Comparison of ENCODE assay signal across 1 cellular context in the genomic region with DNA sequence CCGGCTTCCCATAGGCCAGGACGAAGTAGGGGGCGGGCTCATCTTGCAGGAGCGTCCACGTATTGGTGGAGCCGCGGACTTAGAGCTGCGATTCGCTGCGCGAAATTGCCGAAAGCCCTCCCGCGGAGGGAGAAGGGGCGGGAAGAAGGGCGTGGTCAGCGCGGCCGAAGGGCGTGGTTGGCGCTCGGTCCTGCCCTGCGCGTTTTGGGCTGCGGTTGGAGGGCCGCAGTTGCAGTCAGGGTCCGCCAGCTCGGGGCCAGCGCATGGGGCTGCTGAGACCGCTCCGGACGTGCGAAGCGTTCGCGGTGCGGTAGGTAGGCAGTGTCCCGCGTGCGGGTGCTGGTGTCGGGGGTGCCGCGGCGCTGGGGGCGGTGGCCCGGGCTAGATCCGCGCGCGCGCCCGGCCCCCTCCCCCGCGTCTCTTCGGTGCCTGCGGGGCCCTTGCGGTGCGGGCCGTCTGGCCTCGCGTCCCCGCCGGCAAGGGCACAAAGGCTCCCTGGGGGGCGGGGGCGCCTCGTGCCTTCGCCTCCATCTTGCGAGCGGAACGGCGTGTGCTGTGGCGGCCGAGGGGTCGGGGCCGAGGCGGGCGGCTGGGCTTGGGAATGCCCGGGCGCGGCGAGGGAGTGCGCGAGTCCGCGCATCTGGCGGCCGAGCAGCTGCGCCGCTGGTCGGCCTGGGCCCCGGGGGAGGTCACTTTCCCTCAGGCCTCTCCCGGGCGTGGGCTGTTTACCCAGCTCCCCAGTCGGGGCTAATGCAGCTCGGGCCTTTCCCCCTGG.
TF ChIP-seq lines count a peak whose summit lies in the region.

A gene with protein sequence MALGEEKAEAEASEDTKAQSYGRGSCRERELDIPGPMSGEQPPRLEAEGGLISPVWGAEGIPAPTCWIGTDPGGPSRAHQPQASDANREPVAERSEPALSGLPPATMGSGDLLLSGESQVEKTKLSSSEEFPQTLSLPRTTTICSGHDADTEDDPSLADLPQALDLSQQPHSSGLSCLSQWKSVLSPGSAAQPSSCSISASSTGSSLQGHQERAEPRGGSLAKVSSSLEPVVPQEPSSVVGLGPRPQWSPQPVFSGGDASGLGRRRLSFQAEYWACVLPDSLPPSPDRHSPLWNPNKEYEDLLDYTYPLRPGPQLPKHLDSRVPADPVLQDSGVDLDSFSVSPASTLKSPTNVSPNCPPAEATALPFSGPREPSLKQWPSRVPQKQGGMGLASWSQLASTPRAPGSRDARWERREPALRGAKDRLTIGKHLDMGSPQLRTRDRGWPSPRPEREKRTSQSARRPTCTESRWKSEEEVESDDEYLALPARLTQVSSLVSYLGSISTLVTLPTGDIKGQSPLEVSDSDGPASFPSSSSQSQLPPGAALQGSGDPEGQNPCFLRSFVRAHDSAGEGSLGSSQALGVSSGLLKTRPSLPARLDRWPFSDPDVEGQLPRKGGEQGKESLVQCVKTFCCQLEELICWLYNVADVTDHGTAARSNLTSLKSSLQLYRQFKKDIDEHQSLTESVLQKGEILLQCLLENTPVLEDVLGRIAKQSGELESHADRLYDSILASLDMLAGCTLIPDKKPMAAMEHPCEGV (plus strand): TSS at position 202 of the 775 bp plus-strand sequence. CDS start 13,029 bp downstream, outside the sequence.

TF ChIP-seq in WTC11, 78 proteins besides CTCF, POLR2A, EP300 and RAD21 (continued from another document and continues in another):
- TF ChIP-seq, protein P1, sequence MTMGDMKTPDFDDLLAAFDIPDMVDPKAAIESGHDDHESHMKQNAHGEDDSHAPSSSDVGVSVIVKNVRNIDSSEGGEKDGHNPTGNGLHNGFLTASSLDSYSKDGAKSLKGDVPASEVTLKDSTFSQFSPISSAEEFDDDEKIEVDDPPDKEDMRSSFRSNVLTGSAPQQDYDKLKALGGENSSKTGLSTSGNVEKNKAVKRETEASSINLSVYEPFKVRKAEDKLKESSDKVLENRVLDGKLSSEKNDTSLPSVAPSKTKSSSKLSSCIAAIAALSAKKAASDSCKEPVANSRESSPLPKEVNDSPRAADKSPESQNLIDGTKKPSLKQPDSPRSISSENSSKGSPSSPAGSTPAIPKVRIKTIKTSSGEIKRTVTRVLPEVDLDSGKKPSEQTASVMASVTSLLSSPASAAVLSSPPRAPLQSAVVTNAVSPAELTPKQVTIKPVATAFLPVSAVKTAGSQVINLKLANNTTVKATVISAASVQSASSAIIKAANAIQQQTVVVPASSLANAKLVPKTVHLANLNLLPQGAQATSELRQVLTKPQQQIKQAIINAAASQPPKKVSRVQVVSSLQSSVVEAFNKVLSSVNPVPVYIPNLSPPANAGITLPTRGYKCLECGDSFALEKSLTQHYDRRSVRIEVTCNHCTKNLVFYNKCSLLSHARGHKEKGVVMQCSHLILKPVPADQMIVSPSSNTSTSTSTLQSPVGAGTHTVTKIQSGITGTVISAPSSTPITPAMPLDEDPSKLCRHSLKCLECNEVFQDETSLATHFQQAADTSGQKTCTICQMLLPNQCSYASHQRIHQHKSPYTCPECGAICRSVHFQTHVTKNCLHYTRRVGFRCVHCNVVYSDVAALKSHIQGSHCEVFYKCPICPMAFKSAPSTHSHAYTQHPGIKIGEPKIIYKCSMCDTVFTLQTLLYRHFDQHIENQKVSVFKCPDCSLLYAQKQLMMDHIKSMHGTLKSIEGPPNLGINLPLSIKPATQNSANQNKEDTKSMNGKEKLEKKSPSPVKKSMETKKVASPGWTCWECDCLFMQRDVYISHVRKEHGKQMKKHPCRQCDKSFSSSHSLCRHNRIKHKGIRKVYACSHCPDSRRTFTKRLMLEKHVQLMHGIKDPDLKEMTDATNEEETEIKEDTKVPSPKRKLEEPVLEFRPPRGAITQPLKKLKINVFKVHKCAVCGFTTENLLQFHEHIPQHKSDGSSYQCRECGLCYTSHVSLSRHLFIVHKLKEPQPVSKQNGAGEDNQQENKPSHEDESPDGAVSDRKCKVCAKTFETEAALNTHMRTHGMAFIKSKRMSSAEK (CRISPR knock-in tag; IDR thresholded peaks at IDR 0.05; ENCODE audit: borderline replicate concordance), result no peak
- TF ChIP-seq, protein P2, sequence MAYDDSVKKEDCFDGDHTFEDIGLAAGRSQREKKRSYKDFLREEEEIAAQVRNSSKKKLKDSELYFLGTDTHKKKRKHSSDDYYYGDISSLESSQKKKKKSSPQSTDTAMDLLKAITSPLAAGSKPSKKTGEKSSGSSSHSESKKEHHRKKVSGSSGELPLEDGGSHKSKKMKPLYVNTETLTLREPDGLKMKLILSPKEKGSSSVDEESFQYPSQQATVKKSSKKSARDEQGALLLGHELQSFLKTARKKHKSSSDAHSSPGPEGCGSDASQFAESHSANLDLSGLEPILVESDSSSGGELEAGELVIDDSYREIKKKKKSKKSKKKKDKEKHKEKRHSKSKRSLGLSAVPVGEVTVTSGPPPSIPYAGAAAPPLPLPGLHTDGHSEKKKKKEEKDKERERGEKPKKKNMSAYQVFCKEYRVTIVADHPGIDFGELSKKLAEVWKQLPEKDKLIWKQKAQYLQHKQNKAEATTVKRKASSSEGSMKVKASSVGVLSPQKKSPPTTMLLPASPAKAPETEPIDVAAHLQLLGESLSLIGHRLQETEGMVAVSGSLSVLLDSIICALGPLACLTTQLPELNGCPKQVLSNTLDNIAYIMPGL (CRISPR knock-in tag; IDR thresholded peaks at IDR 0.05), result peak; percentile 88
- TF ChIP-seq, protein P3, sequence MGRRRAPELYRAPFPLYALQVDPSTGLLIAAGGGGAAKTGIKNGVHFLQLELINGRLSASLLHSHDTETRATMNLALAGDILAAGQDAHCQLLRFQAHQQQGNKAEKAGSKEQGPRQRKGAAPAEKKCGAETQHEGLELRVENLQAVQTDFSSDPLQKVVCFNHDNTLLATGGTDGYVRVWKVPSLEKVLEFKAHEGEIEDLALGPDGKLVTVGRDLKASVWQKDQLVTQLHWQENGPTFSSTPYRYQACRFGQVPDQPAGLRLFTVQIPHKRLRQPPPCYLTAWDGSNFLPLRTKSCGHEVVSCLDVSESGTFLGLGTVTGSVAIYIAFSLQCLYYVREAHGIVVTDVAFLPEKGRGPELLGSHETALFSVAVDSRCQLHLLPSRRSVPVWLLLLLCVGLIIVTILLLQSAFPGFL (CRISPR knock-in tag; IDR thresholded peaks at IDR 0.05; ENCODE audit: borderline replicate concordance), result no peak
- no peak for TF ChIP-seq ZNF396 (CRISPR knock-in tag; IDR thresholded peaks at IDR 0.05; ENCODE audit: borderline replicate concordance)
- TF ChIP-seq ZNF416 (CRISPR knock-in tag; IDR thresholded peaks at IDR 0.05), result peak; percentile 55; the same call in 1 of the 2 replicates
- TF ChIP-seq, protein P4, sequence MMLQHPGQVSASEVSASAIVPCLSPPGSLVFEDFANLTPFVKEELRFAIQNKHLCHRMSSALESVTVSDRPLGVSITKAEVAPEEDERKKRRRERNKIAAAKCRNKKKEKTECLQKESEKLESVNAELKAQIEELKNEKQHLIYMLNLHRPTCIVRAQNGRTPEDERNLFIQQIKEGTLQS (CRISPR knock-in tag; conservative IDR thresholded peaks at IDR 0.05), result no peak
- peak; percentile 56; the same call in 1 of the 2 replicates for TF ChIP-seq TCF7 (CRISPR knock-in tag; IDR thresholded peaks at IDR 0.05; ENCODE audit: low read depth)
- TF ChIP-seq, protein P5, sequence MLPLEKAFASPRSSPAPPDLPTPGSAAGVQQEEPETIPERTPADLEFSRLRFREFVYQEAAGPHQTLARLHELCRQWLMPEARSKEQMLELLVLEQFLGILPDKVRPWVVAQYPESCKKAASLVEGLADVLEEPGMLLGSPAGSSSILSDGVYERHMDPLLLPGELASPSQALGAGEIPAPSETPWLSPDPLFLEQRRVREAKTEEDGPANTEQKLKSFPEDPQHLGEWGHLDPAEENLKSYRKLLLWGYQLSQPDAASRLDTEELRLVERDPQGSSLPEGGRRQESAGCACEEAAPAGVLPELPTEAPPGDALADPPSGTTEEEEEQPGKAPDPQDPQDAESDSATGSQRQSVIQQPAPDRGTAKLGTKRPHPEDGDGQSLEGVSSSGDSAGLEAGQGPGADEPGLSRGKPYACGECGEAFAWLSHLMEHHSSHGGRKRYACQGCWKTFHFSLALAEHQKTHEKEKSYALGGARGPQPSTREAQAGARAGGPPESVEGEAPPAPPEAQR (CRISPR knock-in tag; IDR thresholded peaks at IDR 0.05), result no peak
- peak; percentile 70 for TF ChIP-seq ZNF263 (CRISPR knock-in tag; IDR thresholded peaks at IDR 0.05; ENCODE audit: low read depth)
- TF ChIP-seq, protein P6, sequence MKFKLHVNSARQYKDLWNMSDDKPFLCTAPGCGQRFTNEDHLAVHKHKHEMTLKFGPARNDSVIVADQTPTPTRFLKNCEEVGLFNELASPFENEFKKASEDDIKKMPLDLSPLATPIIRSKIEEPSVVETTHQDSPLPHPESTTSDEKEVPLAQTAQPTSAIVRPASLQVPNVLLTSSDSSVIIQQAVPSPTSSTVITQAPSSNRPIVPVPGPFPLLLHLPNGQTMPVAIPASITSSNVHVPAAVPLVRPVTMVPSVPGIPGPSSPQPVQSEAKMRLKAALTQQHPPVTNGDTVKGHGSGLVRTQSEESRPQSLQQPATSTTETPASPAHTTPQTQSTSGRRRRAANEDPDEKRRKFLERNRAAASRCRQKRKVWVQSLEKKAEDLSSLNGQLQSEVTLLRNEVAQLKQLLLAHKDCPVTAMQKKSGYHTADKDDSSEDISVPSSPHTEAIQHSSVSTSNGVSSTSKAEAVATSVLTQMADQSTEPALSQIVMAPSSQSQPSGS (CRISPR knock-in tag; IDR thresholded peaks at IDR 0.05; ENCODE audit: borderline replicate concordance, low read depth), result no peak
- TF ChIP-seq, protein P7, sequence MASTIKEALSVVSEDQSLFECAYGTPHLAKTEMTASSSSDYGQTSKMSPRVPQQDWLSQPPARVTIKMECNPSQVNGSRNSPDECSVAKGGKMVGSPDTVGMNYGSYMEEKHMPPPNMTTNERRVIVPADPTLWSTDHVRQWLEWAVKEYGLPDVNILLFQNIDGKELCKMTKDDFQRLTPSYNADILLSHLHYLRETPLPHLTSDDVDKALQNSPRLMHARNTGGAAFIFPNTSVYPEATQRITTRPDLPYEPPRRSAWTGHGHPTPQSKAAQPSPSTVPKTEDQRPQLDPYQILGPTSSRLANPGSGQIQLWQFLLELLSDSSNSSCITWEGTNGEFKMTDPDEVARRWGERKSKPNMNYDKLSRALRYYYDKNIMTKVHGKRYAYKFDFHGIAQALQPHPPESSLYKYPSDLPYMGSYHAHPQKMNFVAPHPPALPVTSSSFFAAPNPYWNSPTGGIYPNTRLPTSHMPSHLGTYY (CRISPR knock-in tag; IDR thresholded peaks at IDR 0.05), result peak; percentile 51; the same call in 1 of the 2 replicates
- TF ChIP-seq GRHL2 (CRISPR knock-in tag; IDR thresholded peaks at IDR 0.05; ENCODE audit: insufficient replicate concordance, severe bottlenecking), result no peak
- TF ChIP-seq, protein P8, sequence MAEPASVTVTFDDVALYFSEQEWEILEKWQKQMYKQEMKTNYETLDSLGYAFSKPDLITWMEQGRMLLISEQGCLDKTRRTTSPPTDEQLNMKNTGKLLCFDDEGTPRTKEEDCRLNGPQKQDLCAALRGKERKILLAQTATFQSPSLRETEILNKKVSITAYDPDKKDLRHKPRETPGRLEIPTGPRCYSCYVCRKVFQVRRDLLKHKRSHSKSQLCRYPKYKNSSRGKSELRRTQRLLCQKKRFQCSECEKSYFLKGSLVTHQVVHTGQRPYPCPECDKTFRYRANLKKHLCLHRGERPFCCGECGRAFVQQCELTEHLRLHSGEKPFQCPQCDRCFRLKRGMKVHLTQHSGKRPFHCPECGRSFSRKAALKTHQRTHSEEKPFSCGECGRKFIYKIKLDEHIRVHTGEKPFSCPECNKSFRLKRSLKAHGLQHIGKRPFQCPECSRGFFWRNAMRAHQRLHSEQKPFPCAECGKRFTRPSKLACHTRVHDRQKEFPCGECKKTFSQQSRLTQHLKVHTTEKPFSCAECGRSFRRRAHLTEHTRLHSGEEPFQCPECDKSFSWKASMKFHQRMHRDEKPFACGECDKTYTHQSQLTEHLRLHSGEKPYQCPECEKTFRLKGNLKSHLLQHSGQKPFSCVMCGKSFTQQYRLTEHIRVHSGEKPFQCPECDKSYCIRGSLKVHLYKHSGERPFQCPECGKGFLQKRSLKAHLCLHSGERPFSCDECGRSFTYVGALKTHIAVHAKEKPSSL (CRISPR knock-in tag; conservative IDR thresholded peaks at IDR 0.05), result no peak
- peak; percentile 85; the same call in 1 of the 2 replicates for TF ChIP-seq CREB1 (CRISPR knock-in tag; IDR thresholded peaks at IDR 0.05)
- TF ChIP-seq ETV6 (CRISPR knock-in tag; IDR thresholded peaks at IDR 0.05), result peak; percentile 90; the same call in 1 of the 2 replicates
- no peak for TF ChIP-seq ZNF423 (CRISPR knock-in tag; IDR thresholded peaks at IDR 0.05)
- TF ChIP-seq, protein P9, sequence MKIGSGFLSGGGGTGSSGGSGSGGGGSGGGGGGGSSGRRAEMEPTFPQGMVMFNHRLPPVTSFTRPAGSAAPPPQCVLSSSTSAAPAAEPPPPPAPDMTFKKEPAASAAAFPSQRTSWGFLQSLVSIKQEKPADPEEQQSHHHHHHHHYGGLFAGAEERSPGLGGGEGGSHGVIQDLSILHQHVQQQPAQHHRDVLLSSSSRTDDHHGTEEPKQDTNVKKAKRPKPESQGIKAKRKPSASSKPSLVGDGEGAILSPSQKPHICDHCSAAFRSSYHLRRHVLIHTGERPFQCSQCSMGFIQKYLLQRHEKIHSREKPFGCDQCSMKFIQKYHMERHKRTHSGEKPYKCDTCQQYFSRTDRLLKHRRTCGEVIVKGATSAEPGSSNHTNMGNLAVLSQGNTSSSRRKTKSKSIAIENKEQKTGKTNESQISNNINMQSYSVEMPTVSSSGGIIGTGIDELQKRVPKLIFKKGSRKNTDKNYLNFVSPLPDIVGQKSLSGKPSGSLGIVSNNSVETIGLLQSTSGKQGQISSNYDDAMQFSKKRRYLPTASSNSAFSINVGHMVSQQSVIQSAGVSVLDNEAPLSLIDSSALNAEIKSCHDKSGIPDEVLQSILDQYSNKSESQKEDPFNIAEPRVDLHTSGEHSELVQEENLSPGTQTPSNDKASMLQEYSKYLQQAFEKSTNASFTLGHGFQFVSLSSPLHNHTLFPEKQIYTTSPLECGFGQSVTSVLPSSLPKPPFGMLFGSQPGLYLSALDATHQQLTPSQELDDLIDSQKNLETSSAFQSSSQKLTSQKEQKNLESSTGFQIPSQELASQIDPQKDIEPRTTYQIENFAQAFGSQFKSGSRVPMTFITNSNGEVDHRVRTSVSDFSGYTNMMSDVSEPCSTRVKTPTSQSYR (CRISPR knock-in tag; IDR thresholded peaks at IDR 0.05), result no peak; the same call in 1 of the 2 replicates
- TF ChIP-seq HMGA2 (CRISPR knock-in tag; IDR thresholded peaks at IDR 0.05), result no peak
- 0 out of 2 replicates have a peak, but pooled peaks have one; percentile 77 for TF ChIP-seq ATF1 (CRISPR knock-in tag; IDR thresholded peaks at IDR 0.05)
- no peak for TF ChIP-seq CBFB (CRISPR knock-in tag; IDR thresholded peaks at IDR 0.05; ENCODE audit: low read depth)
- TF ChIP-seq, protein P10, sequence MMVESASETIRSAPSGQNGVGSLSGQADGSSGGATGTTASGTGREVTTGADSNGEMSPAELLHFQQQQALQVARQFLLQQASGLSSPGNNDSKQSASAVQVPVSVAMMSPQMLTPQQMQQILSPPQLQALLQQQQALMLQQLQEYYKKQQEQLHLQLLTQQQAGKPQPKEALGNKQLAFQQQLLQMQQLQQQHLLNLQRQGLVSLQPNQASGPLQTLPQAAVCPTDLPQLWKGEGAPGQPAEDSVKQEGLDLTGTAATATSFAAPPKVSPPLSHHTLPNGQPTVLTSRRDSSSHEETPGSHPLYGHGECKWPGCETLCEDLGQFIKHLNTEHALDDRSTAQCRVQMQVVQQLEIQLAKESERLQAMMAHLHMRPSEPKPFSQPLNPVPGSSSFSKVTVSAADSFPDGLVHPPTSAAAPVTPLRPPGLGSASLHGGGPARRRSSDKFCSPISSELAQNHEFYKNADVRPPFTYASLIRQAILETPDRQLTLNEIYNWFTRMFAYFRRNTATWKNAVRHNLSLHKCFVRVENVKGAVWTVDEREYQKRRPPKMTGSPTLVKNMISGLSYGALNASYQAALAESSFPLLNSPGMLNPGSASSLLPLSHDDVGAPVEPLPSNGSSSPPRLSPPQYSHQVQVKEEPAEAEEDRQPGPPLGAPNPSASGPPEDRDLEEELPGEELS (CRISPR knock-in tag; IDR thresholded peaks at IDR 0.05), result peak; percentile 61; the same call in 1 of the 2 replicates
- peak; percentile 64; the same call in 1 of the 2 replicates for TF ChIP-seq TP53 (CRISPR knock-in tag; IDR thresholded peaks at IDR 0.05)
